In the genomic region with DNA sequence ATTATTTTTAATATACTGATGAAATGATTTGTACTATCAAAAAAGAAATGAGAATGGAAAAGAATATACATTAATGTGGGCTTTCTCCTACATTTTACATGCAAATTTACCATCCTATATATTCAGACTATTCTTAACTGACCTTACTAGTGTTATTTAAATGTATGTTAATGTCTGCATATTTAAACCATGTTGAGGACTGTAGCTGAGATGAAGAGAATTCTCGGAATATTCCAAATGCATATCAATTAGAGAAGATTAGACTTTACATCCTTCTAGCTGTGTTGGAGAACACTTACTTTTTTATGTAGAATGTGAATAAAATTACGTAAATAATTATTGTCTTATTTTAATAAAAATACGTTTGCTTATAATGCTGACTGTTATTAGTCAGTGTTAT, we compare ENCODE assay signal across 27 cellular contexts.
"Had no signal": no experiment of that assay in that cellular context is flagged by ENCODE, and none has a peak within 500 bp of the region (broad histone marks: within the 10 kb centered on the region; RNA-seq: fewer than 3 reads in every experiment).

No MANE protein-coding gene starts in this region.

- H3K36me3 Mint-ChIP-seq: activated naive CD8-positive, alpha-beta T cell had no signal

- H3K27me3 ChIP-seq: brain microvascular endothelial cell, dorsolateral prefrontal cortex, heart left ventricle had no signal

- H3K9me3 Mint-ChIP-seq: activated CD4-positive, alpha-beta memory T cell treated with anti-CD3 and anti-CD28 coated beads, Interleukin-2, amount 10 ng/mL, durations not matched to agents 7 days and 5 days; activated T-helper 17 cell treated with anti-CD3 and anti-CD28 coated beads, Interleukin-2, amount 50 U/mL, for 72 hours had no signal

- H3K36me3 ChIP-seq: brain microvascular endothelial cell, heart left ventricle had no signal

- ATAC-seq: activated T-cell treated with anti-CD3 and anti-CD28 coated beads, Interleukin-2, amount 50 U/mL, for 4 hours; activated T-helper 17 cell treated with anti-CD3 and anti-CD28 coated beads, Interleukin-2, amount 50 U/mL, for 72 hours; esophagus mucosa; heart left ventricle; T-helper 17 cell had no signal

- H3K27ac ChIP-seq: brain microvascular endothelial cell, coronary artery, dorsolateral prefrontal cortex, heart left ventricle had no signal

- H3K27ac Mint-ChIP-seq: activated CD4-positive, alpha-beta memory T cell treated with anti-CD3 and anti-CD28 coated beads, Interleukin-2, amount 10 ng/mL, durations not matched to agents 7 days and 5 days; activated CD4-positive, alpha-beta T cell treated with anti-CD3 and anti-CD28 coated beads, Interleukin-2, amount 10 ng/mL, durations not matched to agents 7 days and 5 days; activated naive CD8-positive, alpha-beta T cell; activated T-helper 17 cell treated with anti-CD3 and anti-CD28 coated beads, Interleukin-2, amount 50 U/mL, for 72 hours; dendritic cell treated with granulocyte-macrophage colony-stimulating factor and Interleukin-4, amounts not matched to agents 40 ng/mL and 50 ng/mL, for 4 days; endodermal cell; T-helper 17 cell; T-helper 2 cell treated with Interferon-gamma antibody and Interleukin-4, amounts not matched to agents 5 μg/mL and 100 μg/mL, for 36 hours had no signal

- H3K4me1 ChIP-seq: heart left ventricle had no signal

- H3K9me3 ChIP-seq: heart left ventricle had no signal

- DNase-seq: activated CD4-positive, alpha-beta memory T cell treated with anti-CD3 and anti-CD28 coated beads, Interleukin-2, amount 10 ng/mL, durations not matched to agents 7 days and 5 days; activated CD4-positive, alpha-beta T cell treated with anti-CD3 and anti-CD28 coated beads for 1 hour; activated CD4-positive, alpha-beta T cell treated with anti-CD3 and anti-CD28 coated beads for 4 hours; activated CD4-positive, alpha-beta T cell treated with anti-CD3 and anti-CD28 coated beads, Interleukin-2, amount 10 ng/mL, durations not matched to agents 7 days and 5 days; activated CD4-positive, alpha-beta T cell treated with anti-CD3 and anti-CD28 coated beads, Interleukin-2, amount 50 U/mL, for 4 hours; activated effector memory CD4-positive, alpha-beta T cell treated with Interleukin-2 at 50 U/mL for 16 hours; activated gamma-delta T cell treated with Interleukin-2 at 50 U/mL for 16 hours; activated naive CD4-positive, alpha-beta T cell treated with anti-CD3 and anti-CD28 coated beads, Interleukin-2, amount 50 U/mL, for 16 hours; activated naive CD4-positive, alpha-beta T cell treated with Interleukin-2 at 50 U/mL for 16 hours; activated T-cell treated with anti-CD3 and anti-CD28 coated beads, Interleukin-2, amount 50 U/mL, for 4 hours; amniotic stem cell; anterior cingulate cortex; brain microvascular endothelial cell; dorsolateral prefrontal cortex; effector memory CD4-positive, alpha-beta T cell; endodermal cell; foreskin fibroblast; heart left ventricle; T-helper 17 cell; T1000 had no signal

- H3K4me3 Mint-ChIP-seq: activated CD4-positive, alpha-beta memory T cell treated with anti-CD3 and anti-CD28 coated beads, Interleukin-2, amount 10 ng/mL, durations not matched to agents 7 days and 5 days; activated CD4-positive, alpha-beta T cell treated with anti-CD3 and anti-CD28 coated beads, Interleukin-2, amount 10 ng/mL, durations not matched to agents 7 days and 5 days; activated naive CD8-positive, alpha-beta T cell; activated T-cell treated with anti-CD3 and anti-CD28 coated beads, Interleukin-2, amount 50 U/mL, for 4 hours; activated T-helper 17 cell treated with anti-CD3 and anti-CD28 coated beads, Interleukin-2, amount 50 U/mL, for 72 hours; central memory CD8-positive, alpha-beta T cell; dendritic cell treated with granulocyte-macrophage colony-stimulating factor and Interleukin-4, amounts not matched to agents 40 ng/mL and 50 ng/mL, for 4 days; endodermal cell; T-helper 17 cell; T-helper 2 cell treated with Interferon-gamma antibody and Interleukin-4, amounts not matched to agents 5 μg/mL and 100 μg/mL, for 36 hours had no signal

- H3K4me1 Mint-ChIP-seq: activated CD4-positive, alpha-beta memory T cell treated with anti-CD3 and anti-CD28 coated beads, Interleukin-2, amount 10 ng/mL, durations not matched to agents 7 days and 5 days; activated CD4-positive, alpha-beta T cell treated with anti-CD3 and anti-CD28 coated beads, Interleukin-2, amount 10 ng/mL, durations not matched to agents 7 days and 5 days; activated T-helper 17 cell treated with anti-CD3 and anti-CD28 coated beads, Interleukin-2, amount 50 U/mL, for 72 hours; central memory CD8-positive, alpha-beta T cell; T-helper 17 cell had no signal

- H3K27me3 Mint-ChIP-seq: activated CD4-positive, alpha-beta memory T cell treated with anti-CD3 and anti-CD28 coated beads, Interleukin-2, amount 10 ng/mL, durations not matched to agents 7 days and 5 days; activated CD4-positive, alpha-beta T cell treated with anti-CD3 and anti-CD28 coated beads, Interleukin-2, amount 10 ng/mL, durations not matched to agents 7 days and 5 days; activated naive CD8-positive, alpha-beta T cell; activated T-helper 17 cell treated with anti-CD3 and anti-CD28 coated beads, Interleukin-2, amount 50 U/mL, for 72 hours; central memory CD8-positive, alpha-beta T cell; dendritic cell treated with granulocyte-macrophage colony-stimulating factor and Interleukin-4, amounts not matched to agents 40 ng/mL and 50 ng/mL, for 4 days; T-helper 17 cell had no signal

- H3K4me3 ChIP-seq: coronary artery, dorsolateral prefrontal cortex, heart left ventricle had no signal
